In the genomic region with DNA sequence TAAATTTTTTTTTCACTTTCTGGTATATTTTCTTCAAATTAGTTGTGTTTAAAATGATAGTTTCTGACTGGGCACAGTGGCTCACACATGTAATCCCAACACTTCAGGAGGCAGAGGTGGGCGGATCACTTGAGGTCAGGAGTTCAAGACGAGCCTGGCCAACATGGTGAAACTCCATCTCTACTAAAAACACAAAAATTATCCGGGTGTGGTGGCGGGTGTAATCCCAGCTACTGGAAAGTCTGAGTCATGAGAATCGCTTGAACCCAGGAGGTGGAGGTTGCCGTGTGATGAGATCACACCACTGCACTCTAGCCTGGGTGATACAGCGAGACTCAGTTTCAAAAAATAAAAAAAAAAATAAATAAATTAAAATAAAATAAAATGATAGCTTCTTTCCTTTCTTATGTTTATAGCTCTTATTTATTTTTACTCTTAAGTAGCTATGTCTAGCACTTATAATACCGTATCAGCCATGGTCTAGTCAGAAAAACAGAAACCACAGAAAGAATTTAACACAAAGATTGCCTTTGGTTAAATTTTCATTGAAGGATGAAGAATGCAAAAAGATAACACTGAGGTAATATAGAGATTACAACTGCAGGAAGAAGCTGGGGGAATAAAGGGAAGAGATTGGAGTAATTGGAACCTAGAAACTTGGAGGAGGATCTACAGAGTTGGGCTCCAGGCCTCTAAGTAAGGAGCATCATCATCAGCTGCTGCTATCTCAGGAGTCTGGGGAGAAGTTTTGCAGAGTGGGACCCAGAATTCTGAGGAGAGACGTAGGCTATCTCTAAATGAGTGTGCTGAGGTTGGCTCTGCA, we compare ENCODE assay signal across 12 cellular contexts. TPM values are rescaled to one million over a fixed set of nuclear protein-coding genes. Genes with fewer than 3 reads are reported as not detected.
A peak's percentile ranks its signal among the peaks of the same experiment; 100 is the strongest.
DNase-seq lines count a peak whose midpoint lies in the region; ATAC-seq and TF ChIP-seq lines count a peak whose summit lies in the region.
"Had no signal": no experiment of that assay in that cellular context is flagged by ENCODE, and none has a peak within 500 bp of the region (broad histone marks: within the 10 kb centered on the region; RNA-seq: fewer than 3 reads in every experiment).

No MANE protein-coding gene starts in this region.

- H3K4me3 ChIP-seq in brain microvascular endothelial cell (ENCODE audit: low read depth, low read length) = no peak overlapping the region
- no peak overlapping the region for H3K4me3 ChIP-seq in kidney epithelial cell (ENCODE audit: low read depth, low read length)

- TF ChIP-seq CTCF in AG09319 (IDR thresholded peaks at IDR 0.05; ENCODE audit: low read depth, low read length) = no peak
- TF ChIP-seq CTCF in brain microvascular endothelial cell (IDR thresholded peaks at IDR 0.05; ENCODE audit: low read depth, low read length, missing control alignments) = no peak
- TF ChIP-seq CTCF in kidney epithelial cell (IDR thresholded peaks at IDR 0.05; ENCODE audit: insufficient read depth, low read length, poor library complexity, severe bottlenecking) = no peak

- no peaks in the 10 kb centered on the region for H3K27me3 ChIP-seq in brain microvascular endothelial cell (replicated peaks)
- H3K27me3 ChIP-seq in kidney epithelial cell (ENCODE audit: control insufficient read depth, insufficient read depth, low read length) = no peaks in the 10 kb centered on the region

- ATAC-seq in GM19397 (IDR thresholded peaks at IDR 0.05; ENCODE audit: unreplicated experiment) = no peak

- H3K36me3 ChIP-seq in brain microvascular endothelial cell (replicated peaks) = no peaks in the 10 kb centered on the region
- no peaks in the 10 kb centered on the region for H3K36me3 ChIP-seq in kidney epithelial cell (ENCODE audit: control insufficient read depth, insufficient read depth, low read length)

- DNase-seq in AG09319 (ENCODE audit: extremely low read depth, low read depth) (peak; percentile 62), HS-27A (ENCODE audit: low read depth) (peak; percentile 51), brain microvascular endothelial cell (peak; percentile 97), kidney epithelial cell (ENCODE audit: low read depth) (peak; percentile 56), T-helper 9 cell (no peak), SIG-M5 (lab: John Stamatoyannopoulos, UW) (no peak), cortex of kidney (lab: John Stamatoyannopoulos, UW) (no peak)
- DNase-seq: GOT3, NCI-H2081 treated with DMSO at 0.1 percent for 48 hours, small intestine, T-helper 2 cell had no signal

- H3K27ac ChIP-seq in brain microvascular endothelial cell = peak overlapping the region; percentile 77

- in situ Hi-C loops in brain microvascular endothelial cell (cut with HindIII; ENCODE audit: low pct_ligation_motif_present, low sequenced_read_pairs) = no loop called here

RNA-seq across cellular contexts. Expression of gene MBOAT2, which starts 54.7 kb away (rescaled TPM):
- 32.2 and 32.7 TPM in 2 replicates for total RNA-seq in kidney epithelial cell

Comparison
In these comparisons a context has a peak if more than half of its experiments do, and no peak if none do; other contexts are left out.
1. DNase-seq: peak in AG09319 (single experiment), HS-27A (single experiment), brain microvascular endothelial cell (single experiment) and kidney epithelial cell (single experiment); none in T-helper 9 cell (single experiment), SIG-M5 (single experiment) and cortex of kidney (single experiment).